In genomic region chr13:67120872-67121531, GRCh38 we compare ENCODE assay signal across 20 cellular contexts.
DNase-seq lines count a peak whose midpoint lies in the region; ATAC-seq and TF ChIP-seq lines count a peak whose summit lies in the region.
"Had no signal": no experiment of that assay in that cellular context is flagged by ENCODE, and none has a peak within 500 bp of the region (broad histone marks: within the 10 kb centered on the region; RNA-seq: fewer than 3 reads in every experiment).

No MANE protein-coding gene starts in this region.

- in situ Hi-C loops in mammary epithelial cell (cut with MboI; ENCODE audit: low sequenced_read_pairs in 2 of 2): no loop called here

- intact Hi-C loops in mammary epithelial cell (cut with micrococcal nuclease): no loop called here

- no peak overlapping the region for H3K4me3 Mint-ChIP-seq in HFFc6
- H3K4me3 Mint-ChIP-seq: activated naive CD4-positive, alpha-beta T cell treated with anti-CD3 and anti-CD28 coated beads, Interleukin-2, amount 10 ng/mL, durations not matched to agents 7 days and 5 days had no signal

- no peaks in the 10 kb centered on the region for H3K9me3 Mint-ChIP-seq in HFFc6
- H3K9me3 Mint-ChIP-seq: activated naive CD4-positive, alpha-beta T cell treated with anti-CD3 and anti-CD28 coated beads, Interleukin-2, amount 10 ng/mL, durations not matched to agents 7 days and 5 days had no signal

- no peak overlapping the region for H3K9ac ChIP-seq in mammary epithelial cell (ENCODE audit: insufficient read depth, low read length)

- TSS peak; percentile 33 for BruUV-seq in mammary epithelial cell (replicated peaks; lab: Mats Ljungman, UMichigan)

- no peaks in the 10 kb centered on the region for H3K79me2 ChIP-seq in ACC112 (ENCODE audit: control insufficient read depth, insufficient read depth, low read length, unreplicated experiment)
- no peaks in the 10 kb centered on the region for H3K79me2 ChIP-seq in mammary epithelial cell (ENCODE audit: insufficient read depth, low read length)

- CTCF ChIA-PET in mammary epithelial cell (lab: Charles Lee; ENCODE audit: low non-redundant PET): interaction anchor here (0.8 kb wide), 1 partner anchor 103 kb away, joined by 4 read pairs; no protein-coding TSS in a partner anchor

- H3K36me3 ChIP-seq in ACC112 (ENCODE audit: insufficient read depth, low read length) (no peaks in the 10 kb centered on the region), mammary epithelial cell (ENCODE audit: insufficient read depth, low read length) (no peaks in the 10 kb centered on the region), gastroesophageal sphincter (no peaks in the 10 kb centered on the region)
- H3K36me3 ChIP-seq: brain microvascular endothelial cell, left lung, thoracic aorta had no signal

- H3K27me3 ChIP-seq in ACC112 (ENCODE audit: insufficient read depth, low read length): no peaks in the 10 kb centered on the region
- H3K27me3 ChIP-seq in mammary epithelial cell (ENCODE audit: insufficient read depth, low read length): no peaks in the 10 kb centered on the region
- no peaks in the 10 kb centered on the region for H3K27me3 ChIP-seq in gastroesophageal sphincter
- H3K27me3 ChIP-seq: brain microvascular endothelial cell, left lung had no signal

- peak overlapping the region; percentile 41 for H3K27ac ChIP-seq in ACC112 (ENCODE audit: low read depth, low read length)
- peak overlapping the region; percentile 7 for H3K27ac ChIP-seq in mammary epithelial cell (ENCODE audit: insufficient read depth, low read depth, low read length)
- H3K27ac ChIP-seq in gastroesophageal sphincter: peak overlapping the region in 3 of 4 donors; percentile 16 to 42 (median 29)
- H3K27ac ChIP-seq: brain microvascular endothelial cell, left lung, psoas muscle, thoracic aorta had no signal

- H3K27me3 Mint-ChIP-seq in HFFc6 (ENCODE audit: insufficient read depth): no peaks in the 10 kb centered on the region; the same call in 1 of the 2 replicates
- H3K27me3 Mint-ChIP-seq: activated naive CD4-positive, alpha-beta T cell treated with anti-CD3 and anti-CD28 coated beads, Interleukin-2, amount 10 ng/mL, durations not matched to agents 7 days and 5 days had no signal

- no peaks in the 10 kb centered on the region for H3K36me3 Mint-ChIP-seq in HFFc6 (ENCODE audit: low read depth)
- H3K36me3 Mint-ChIP-seq: activated naive CD4-positive, alpha-beta T cell treated with anti-CD3 and anti-CD28 coated beads, Interleukin-2, amount 10 ng/mL, durations not matched to agents 7 days and 5 days had no signal

- peak overlapping the region; percentile 9 for H2AFZ ChIP-seq in ACC112 (ENCODE audit: low read length, unreplicated experiment)
- H2AFZ ChIP-seq in mammary epithelial cell (ENCODE audit: low read depth, low read length): no peak overlapping the region

- peaks cover 25% of the 10 kb centered on the region for H3K4me1 ChIP-seq in ACC112 (ENCODE audit: control insufficient read depth, insufficient read depth, low read length, unreplicated experiment)
- peaks cover 28% of the 10 kb centered on the region for H3K4me1 ChIP-seq in mammary epithelial cell (ENCODE audit: insufficient read depth, low read length)
- peaks cover 2 to 27% (median 5%) of the 10 kb centered on the region in 3 donors for H3K4me1 ChIP-seq in gastroesophageal sphincter
- H3K4me1 ChIP-seq: left lung, psoas muscle had no signal

- 54% methylated on average over 6 of the region's 6 CpGs for WGBS in mammary epithelial cell (ENCODE audit: low coverage, missing lambda C conversion rate)
- 29 to 49% methylated on average over 5 to 6 of the region's 6 CpGs for WGBS in gastroesophageal sphincter (ENCODE audit: low coverage in 1 of 2), 2 donors

- H3K9me3 ChIP-seq in mammary epithelial cell (replicated peaks; ENCODE audit: insufficient read depth, low read length): no peaks in the 10 kb centered on the region
- no peaks in the 10 kb centered on the region for H3K9me3 ChIP-seq in gastroesophageal sphincter
- H3K9me3 ChIP-seq: left lung, psoas muscle, thoracic aorta had no signal

- H3K4me1 Mint-ChIP-seq in HFFc6 (ENCODE audit: low read depth): peaks cover 31% of the 10 kb centered on the region
- H3K4me1 Mint-ChIP-seq: activated naive CD4-positive, alpha-beta T cell treated with anti-CD3 and anti-CD28 coated beads, Interleukin-2, amount 10 ng/mL, durations not matched to agents 7 days and 5 days had no signal

- peak overlapping the region; percentile 53 for H3K27ac Mint-ChIP-seq in HFFc6
- H3K27ac Mint-ChIP-seq: activated naive CD4-positive, alpha-beta T cell treated with anti-CD3 and anti-CD28 coated beads, Interleukin-2, amount 10 ng/mL, durations not matched to agents 7 days and 5 days had no signal

- dilution Hi-C loops in mammary epithelial cell (cut with HindIII; ENCODE audit: low sequenced_read_pairs): no loop called here

- ATAC-seq in gastroesophageal sphincter: peak; percentile 61
- ATAC-seq in HG02973 (IDR thresholded peaks at IDR 0.05; ENCODE audit: unreplicated experiment): no peak
- ATAC-seq: left lung, psoas muscle had no signal

- no peak overlapping the region for H3K4me3 ChIP-seq in ACC112 (ENCODE audit: low read depth, low read length)
- no peak overlapping the region for H3K4me3 ChIP-seq in mammary epithelial cell (replicated peaks in 1 of 3; ENCODE audit: insufficient read depth in 1 of 3, low read depth in 2 of 3, low read length in 3 of 3)
- H3K4me3 ChIP-seq in gastroesophageal sphincter: no peak overlapping the region
- H3K4me3 ChIP-seq: left lung, psoas muscle, thoracic aorta had no signal

- no peaks in the 10 kb centered on the region for H4K20me1 ChIP-seq in mammary epithelial cell (ENCODE audit: insufficient read depth, low read length)

- TF ChIP-seq POLR2A in gastroesophageal sphincter (IDR thresholded peaks at IDR 0.05): no peak

- TF ChIP-seq EP300 in gastroesophageal sphincter (IDR thresholded peaks at IDR 0.05): no peak

- no peak overlapping the region for H3K4me2 ChIP-seq in mammary epithelial cell (ENCODE audit: insufficient read depth, low read depth, low read length)

- DNase-seq in HFFc6 (peak; percentile 59), mammary epithelial cell (peak; percentile 45), NCI-H526 treated with DMSO at 0.1 percent for 48 hours (lab: John Stamatoyannopoulos, UW) (no peak), epidermal melanocyte (ENCODE audit: insufficient read length, low spot score) (no peak), globus pallidus (ENCODE audit: low spot score) (no peak)
- DNase-seq: activated CD4-positive, alpha-beta T cell treated with anti-CD3 and anti-CD28 coated beads for 1 hour; activated CD8-positive, alpha-beta memory T cell treated with anti-CD3 and anti-CD28 coated beads, Interleukin-2, amount 50 U/mL, for 48 hours; activated naive CD4-positive, alpha-beta T cell treated with anti-CD3 and anti-CD28 coated beads, Interleukin-2, amount 10 ng/mL, durations not matched to agents 7 days and 5 days; brain microvascular endothelial cell; effector memory CD4-positive, alpha-beta T cell; hippocampal formation; left lung; NCI-H187; NCI-H774; psoas muscle; RPMI8226 had no signal

- TF ChIP-seq CTCF in HFFc6 (IDR thresholded peaks at IDR 0.05) (no peak), mammary epithelial cell (conservative IDR thresholded peaks at IDR 0.05 in 1 of 2, IDR thresholded peaks at IDR 0.05 in 1 of 2; ENCODE audit: extremely low read depth in 1 of 2, insufficient read depth in 1 of 2, low read depth in 1 of 2, low read length in 2 of 2) (no peak), gastroesophageal sphincter (IDR thresholded peaks at IDR 0.05) (no peak)

Comparison
In these comparisons a context has a peak if more than half of its experiments do, and no peak if none do; other contexts are left out.
1. DNase-seq: peak in HFFc6 (single experiment) and mammary epithelial cell (single experiment); none in NCI-H526 treated with DMSO at 0.1 percent for 48 hours (single experiment), epidermal melanocyte (single experiment) and globus pallidus (single experiment).
2. Peak in every context shown above with its lines, with median percentiles within 50 percentile points of each other: H3K27ac ChIP-seq.